8 cellular contexts compared by ENCODE assay signal in the genomic region with DNA sequence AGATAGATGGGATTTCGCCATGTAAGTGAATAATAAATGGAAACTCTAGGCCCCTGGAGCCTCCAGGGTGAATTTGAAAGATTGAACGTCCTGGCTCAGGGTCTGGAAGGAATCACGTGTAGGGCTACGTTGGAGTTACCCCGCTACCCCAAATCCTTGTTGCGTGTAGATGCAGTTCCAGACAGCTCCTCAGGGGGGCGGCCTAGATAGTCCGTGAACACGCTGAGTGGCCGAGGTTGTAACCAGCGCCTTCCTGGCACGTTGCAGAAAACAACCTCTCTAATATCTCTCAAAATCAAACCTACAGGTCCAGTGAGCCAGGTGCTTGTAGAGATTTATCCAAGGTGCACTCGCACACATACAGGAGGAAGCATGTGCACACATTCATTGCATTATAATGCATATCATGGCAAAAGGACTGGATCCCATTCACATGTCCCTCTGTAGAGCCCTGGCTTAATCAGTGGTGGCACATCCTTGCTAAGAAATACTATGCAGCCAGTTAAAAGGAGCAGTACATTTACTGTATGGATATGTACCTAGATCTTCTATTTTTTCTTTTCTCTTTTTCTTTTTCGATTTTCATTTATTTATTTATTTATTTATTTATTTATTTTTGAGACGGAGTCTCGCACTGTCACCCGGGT. TPM values are rescaled to one million over a fixed set of nuclear protein-coding genes. Genes with fewer than 3 reads are reported as not detected.
A peak's percentile ranks its signal among the peaks of the same experiment; 100 is the strongest.
DNase-seq lines count a peak whose midpoint lies in the region; ATAC-seq and TF ChIP-seq lines count a peak whose summit lies in the region.

No MANE protein-coding gene starts in this region.

- H4K20me1 ChIP-seq in GM23248 (ENCODE audit: insufficient read depth), result no peaks in the 10 kb centered on the region

- H3K9me3 Mint-ChIP-seq in activated T-helper 2 cell treated with anti-CD3 and anti-CD28 coated beads, Interferon-gamma antibody, Interleukin-2, Interleukin-4, amounts not matched to agents 10 μg/mL and 5 μg/mL and 100 μg/mL, durations not matched to agents 14 hours and 24 hours and 36 hours, result no peaks in the 10 kb centered on the region
- no peaks in the 10 kb centered on the region for H3K9me3 Mint-ChIP-seq in progenitor cell of endocrine pancreas (ENCODE audit: low read depth)

- H3F3A ChIP-seq in GM23248 (ENCODE audit: insufficient read depth), result no peaks in the 10 kb centered on the region

- H3K9me3 ChIP-seq in GM23248 (ENCODE audit: low read depth) (no peaks in the 10 kb centered on the region), RWPE2 (ENCODE audit: severe bottlenecking) (no peaks in the 10 kb centered on the region), uterus (no peaks in the 10 kb centered on the region)

- no peaks in the 10 kb centered on the region for H3K27me3 Mint-ChIP-seq in activated T-helper 2 cell treated with anti-CD3 and anti-CD28 coated beads, Interferon-gamma antibody, Interleukin-2, Interleukin-4, amounts not matched to agents 10 μg/mL and 5 μg/mL and 100 μg/mL, durations not matched to agents 14 hours and 24 hours and 36 hours (ENCODE audit: low read depth)
- no peaks in the 10 kb centered on the region for H3K27me3 Mint-ChIP-seq in progenitor cell of endocrine pancreas

- peaks cover 16% of the 10 kb centered on the region for H3K79me2 ChIP-seq in GM23248 (ENCODE audit: insufficient read depth)

- H3K9ac ChIP-seq in GM23248, result no peak overlapping the region

- no peaks in the 10 kb centered on the region for H3K36me3 ChIP-seq in GM23248 (ENCODE audit: low read depth)
- H3K36me3 ChIP-seq in RWPE2 (ENCODE audit: low read depth), result no peaks in the 10 kb centered on the region
- H3K36me3 ChIP-seq in uterus, result no peaks in the 10 kb centered on the region

- peak overlapping the region; percentile 50 for H3K27ac Mint-ChIP-seq in activated T-helper 2 cell treated with anti-CD3 and anti-CD28 coated beads, Interferon-gamma antibody, Interleukin-2, Interleukin-4, amounts not matched to agents 10 μg/mL and 5 μg/mL and 100 μg/mL, durations not matched to agents 14 hours and 24 hours and 36 hours
- H3K27ac Mint-ChIP-seq in progenitor cell of endocrine pancreas, result peak overlapping the region; percentile 33

- 30 to 31% methylated on average over 17 of the region's 17 CpGs for WGBS in GM23248 (ENCODE audit: low coverage in 1 of 2, low lambda C conversion rate in 2 of 2, missing lambda C conversion rate in 2 of 2), 2 experiments

- H3K36me3 Mint-ChIP-seq in activated T-helper 2 cell treated with anti-CD3 and anti-CD28 coated beads, Interferon-gamma antibody, Interleukin-2, Interleukin-4, amounts not matched to agents 10 μg/mL and 5 μg/mL and 100 μg/mL, durations not matched to agents 14 hours and 24 hours and 36 hours (ENCODE audit: low read depth), result peaks cover 8% of the 10 kb centered on the region
- H3K36me3 Mint-ChIP-seq in progenitor cell of endocrine pancreas (ENCODE audit: insufficient read depth), result no peaks in the 10 kb centered on the region

- H3K27me3 ChIP-seq in GM23248 (replicated peaks; ENCODE audit: insufficient read depth), result no peaks in the 10 kb centered on the region
- no peaks in the 10 kb centered on the region for H3K27me3 ChIP-seq in RWPE2 (ENCODE audit: insufficient read depth, poor library complexity, severe bottlenecking)
- H3K27me3 ChIP-seq in uterus, result no peaks in the 10 kb centered on the region

- H3K27ac ChIP-seq in GM23248, result no peak overlapping the region
- H3K27ac ChIP-seq in RWPE2 (ENCODE audit: poor library complexity, severe bottlenecking), result no peak overlapping the region
- no peak overlapping the region for H3K27ac ChIP-seq in uterus

- peak overlapping the region; percentile 1 for H3K4me3 Mint-ChIP-seq in activated T-helper 2 cell treated with anti-CD3 and anti-CD28 coated beads, Interferon-gamma antibody, Interleukin-2, Interleukin-4, amounts not matched to agents 10 μg/mL and 5 μg/mL and 100 μg/mL, durations not matched to agents 14 hours and 24 hours and 36 hours (ENCODE audit: low read depth)
- H3K4me3 Mint-ChIP-seq in progenitor cell of endocrine pancreas (ENCODE audit: low read depth), result peak overlapping the region; percentile 38

- POLR2A ChIA-PET in AG04449 (lab: Yijun Ruan, JAX), result no interaction called here

- no peak overlapping the region for H3K4me2 ChIP-seq in GM23248 (ENCODE audit: unreplicated experiment)

- no peaks in the 10 kb centered on the region for H3K4me1 ChIP-seq in GM23248 (ENCODE audit: insufficient read depth)
- peaks cover 15% of the 10 kb centered on the region for H3K4me1 ChIP-seq in RWPE2 (ENCODE audit: insufficient read depth, poor library complexity, severe bottlenecking)
- peaks cover 0 to 3% of the 10 kb centered on the region in 2 donors for H3K4me1 ChIP-seq in uterus

- no peak for TF ChIP-seq POLR2A in uterus (IDR thresholded peaks at IDR 0.05)

- TF ChIP-seq CTCF in AG04449 (IDR thresholded peaks at IDR 0.05; ENCODE audit: insufficient read depth, low read length, missing control alignments) (peak; percentile 85), RWPE2 (IDR thresholded peaks at IDR 0.05; ENCODE audit: poor library complexity, severe bottlenecking) (peak; percentile 67), progenitor cell of endocrine pancreas (IDR thresholded peaks at IDR 0.05; ENCODE audit: unreplicated experiment) (peak; percentile 63), uterus (IDR thresholded peaks at IDR 0.05) (peak; percentile 53 to 68 (median 64))

- DNase-seq in AG04449 (ENCODE audit: low read depth, low spot score), result no peak
- DNase-seq in GM23248, result peak; percentile 82
- no peak for DNase-seq in RWPE2 (ENCODE audit: low spot score)
- peak; percentile 77 for DNase-seq in activated T-helper 2 cell treated with anti-CD3 and anti-CD28 coated beads, Interferon-gamma antibody, Interleukin-2, Interleukin-4, amounts not matched to agents 10 μg/mL and 5 μg/mL and 100 μg/mL, durations not matched to agents 14 hours and 24 hours and 36 hours (ENCODE audit: low spot score)
- DNase-seq in glomerular visceral epithelial cell (ENCODE audit: extremely low spot score), result peak; percentile 44
- peak; percentile 55 for DNase-seq in progenitor cell of endocrine pancreas (ENCODE audit: low spot score, unreplicated experiment)
- DNase-seq in uterus, result peak; percentile 66 to 70

- H3K9me2 ChIP-seq in GM23248 (ENCODE audit: insufficient read depth), result no peaks in the 10 kb centered on the region

- in situ Hi-C loops in GM23248 (cut with MboI), result no loop called here

- ATAC-seq in RWPE2 (ENCODE audit: low read depth) (no peak), GM19351 (IDR thresholded peaks at IDR 0.05; ENCODE audit: unreplicated experiment) (no peak)

- intact Hi-C loops in activated T-helper 2 cell treated with anti-CD3 and anti-CD28 coated beads, Interferon-gamma antibody, Interleukin-2, Interleukin-4, amounts not matched to agents 10 μg/mL and 5 μg/mL and 100 μg/mL, durations not matched to agents 14 hours and 24 hours and 36 hours (cut with micrococcal nuclease), result loop anchor here (5.0 to 10.0 kb wide), 2 partner anchors 47 to 149 kb away; partner anchors contain the start of gene ILF3
- intact Hi-C loops in uterus (cut with DNase I; ENCODE audit: low total_unique reads), result no loop called here

- CTCF ChIA-PET in AG04449 (lab: Yijun Ruan, JAX), result interaction anchor here (0.6 to 2.3 kb wide), 16 partner anchors 10 to 330 kb away, joined by 3 to 14 read pairs (median 4); partner anchors contain the start of genes S1PR5 and TMED1

- peaks cover 25% of the 10 kb centered on the region for H3K4me1 Mint-ChIP-seq in activated T-helper 2 cell treated with anti-CD3 and anti-CD28 coated beads, Interferon-gamma antibody, Interleukin-2, Interleukin-4, amounts not matched to agents 10 μg/mL and 5 μg/mL and 100 μg/mL, durations not matched to agents 14 hours and 24 hours and 36 hours (ENCODE audit: low read depth)
- peaks cover 3% of the 10 kb centered on the region for H3K4me1 Mint-ChIP-seq in progenitor cell of endocrine pancreas (ENCODE audit: low read depth)

- no peak overlapping the region for H2AFZ ChIP-seq in GM23248

- no peak overlapping the region for H3K4me3 ChIP-seq in AG04449 (ENCODE audit: low read depth, low read length)
- H3K4me3 ChIP-seq in GM23248, result no peak overlapping the region
- no peak overlapping the region for H3K4me3 ChIP-seq in RWPE2 (ENCODE audit: severe bottlenecking)
- no peak overlapping the region for H3K4me3 ChIP-seq in uterus

RNA-seq across cellular contexts. Expression of gene KEAP1, which starts 2.5 kb away (rescaled TPM):
- total RNA-seq in GM23248 (2014; rRNA removed; shearing (Covaris generic)), result 93.2 and 99.5 TPM in 2 replicates
- polyA plus RNA-seq in GM23248 (2016; fragmentation: Nextera tagmentation; extraction: Ambion mirVana), result 74.4 and 81.5 TPM in 2 replicates
- total RNA-seq in activated T-helper 2 cell treated with anti-CD3 and anti-CD28 coated beads, Interferon-gamma antibody, Interleukin-2, Interleukin-4, amounts not matched to agents 10 μg/mL and 5 μg/mL and 100 μg/mL, durations not matched to agents 14 hours and 24 hours and 36 hours, result 75.2 and 76.1 TPM in 2 replicates
- 64.7 and 76.6 TPM in 2 replicates for total RNA-seq in progenitor cell of endocrine pancreas
- total RNA-seq in uterus, result 100 to 1,000 TPM in 1 of 4 donors, 10 to 100 TPM in 3; 39.7 to 127 (median 56.8) TPM

RNA-seq across cellular contexts. Expression of gene S1PR5, which starts 11.5 kb away (rescaled TPM):
- 1.8 and 3.3 TPM in 2 replicates for total RNA-seq in GM23248 (2014; rRNA removed; shearing (Covaris generic))
- 1.2 and 1.6 TPM in 2 replicates for polyA plus RNA-seq in GM23248 (2016; fragmentation: Nextera tagmentation; extraction: Ambion mirVana)
- 0.23 TPM in 1 of 2 replicates, not detected in the other for total RNA-seq in activated T-helper 2 cell treated with anti-CD3 and anti-CD28 coated beads, Interferon-gamma antibody, Interleukin-2, Interleukin-4, amounts not matched to agents 10 μg/mL and 5 μg/mL and 100 μg/mL, durations not matched to agents 14 hours and 24 hours and 36 hours
- total RNA-seq in progenitor cell of endocrine pancreas (not detected in 2 replicates), uterus (1 to 10 TPM in 2 of 4 donors, not detected in 2; 1.8 to 2.6 TPM)

RNA-seq across cellular contexts. Expression of gene ATG4D, which starts 38.0 kb away (rescaled TPM):
- total RNA-seq in GM23248 (2014; rRNA removed; shearing (Covaris generic)), result 12.4 and 18.0 TPM in 2 replicates
- polyA plus RNA-seq in GM23248 (2016; fragmentation: Nextera tagmentation; extraction: Ambion mirVana), result 6.2 and 6.3 TPM in 2 replicates
- total RNA-seq in activated T-helper 2 cell treated with anti-CD3 and anti-CD28 coated beads, Interferon-gamma antibody, Interleukin-2, Interleukin-4, amounts not matched to agents 10 μg/mL and 5 μg/mL and 100 μg/mL, durations not matched to agents 14 hours and 24 hours and 36 hours, result 34.1 and 37.2 TPM in 2 replicates
- 44.9 and 52.6 TPM in 2 replicates for total RNA-seq in progenitor cell of endocrine pancreas
- total RNA-seq in uterus, result 10 to 100 TPM in 2 of 4 donors, 1 to 10 TPM in 2; 4.4 to 22.1 (median 8.4) TPM

Comparison
In these comparisons a context has a peak if more than half of its experiments do, and no peak if none do; other contexts are left out.
1. DNase-seq: peak in GM23248 (single experiment), activated T-helper 2 cell treated with anti-CD3 and anti-CD28 coated beads, Interferon-gamma antibody, Interleukin-2, Interleukin-4, amounts not matched to agents 10 μg/mL and 5 μg/mL and 100 μg/mL, durations not matched to agents 14 hours and 24 hours and 36 hours (single experiment), glomerular visceral epithelial cell (single experiment), progenitor cell of endocrine pancreas (single experiment) and uterus (2 of 2); none in AG04449 (single experiment) and RWPE2 (single experiment).
2. Peak in every context shown above with its lines, with median percentiles within 50 percentile points of each other: CTCF ChIP-seq.